In genomic region chr13:67134322-67135129, GRCh38 we compare ENCODE assay signal across 10 cellular contexts.
DNase-seq lines count a peak whose midpoint lies in the region; ATAC-seq and TF ChIP-seq lines count a peak whose summit lies in the region.
"Had no signal": no experiment of that assay in that cellular context is flagged by ENCODE, and none has a peak within 500 bp of the region (broad histone marks: within the 10 kb centered on the region; RNA-seq: fewer than 3 reads in every experiment).

No MANE protein-coding gene starts in this region.

- peak; percentile 35 for ATAC-seq in HG02798 (IDR thresholded peaks at IDR 0.05; ENCODE audit: poor library complexity, unreplicated experiment)
- ATAC-seq in stimulated activated effector memory CD8-positive, alpha-beta T cell treated with anti-CD3 and anti-CD28 coated beads, Interleukin-12 subunit alpha, Interleukin-12 subunit beta, amount 100 ng/mL, for 72 hours: no peak

- H3K27me3 ChIP-seq in tibial artery (no peaks in the 10 kb centered on the region), colonic mucosa (no peaks in the 10 kb centered on the region)

- intact Hi-C loops in tibial artery (cut with DNase I; ENCODE audit: low total_unique reads): no loop called here
- intact Hi-C loops in colonic mucosa (cut with DNase I): no loop called here

- CTCF ChIA-PET in AG04449 (lab: Yijun Ruan, JAX): no interaction called here

- H3K9me3 ChIP-seq in tibial artery (no peaks in the 10 kb centered on the region), colonic mucosa (no peaks in the 10 kb centered on the region)

- in situ Hi-C loops in astrocyte of the cerebellum (cut with HindIII; ENCODE audit: low sequenced_read_pairs) (no loop called here), KBM-7 (cut with MboI; ENCODE audit: low pct_unique_long_range_greater_than_20kb, low sequenced_read_pairs) (no loop called here)

- H3K9me3 Mint-ChIP-seq in stimulated activated effector memory CD8-positive, alpha-beta T cell treated with anti-CD3 and anti-CD28 coated beads, Interleukin-12 subunit alpha, Interleukin-12 subunit beta, amount 100 ng/mL, for 72 hours: peaks cover 5% of the 10 kb centered on the region
- H3K9me3 Mint-ChIP-seq: memory B cell had no signal

- no peaks in the 10 kb centered on the region for H3K36me3 Mint-ChIP-seq in stimulated activated effector memory CD8-positive, alpha-beta T cell treated with anti-CD3 and anti-CD28 coated beads, Interleukin-12 subunit alpha, Interleukin-12 subunit beta, amount 100 ng/mL, for 72 hours
- H3K36me3 Mint-ChIP-seq: memory B cell had no signal

- peak overlapping the region; percentile 25 for H3K4me3 ChIP-seq in AG04449 (ENCODE audit: low read depth, low read length)
- H3K4me3 ChIP-seq in astrocyte of the cerebellum (ENCODE audit: low read depth, low read length): peak overlapping the region; percentile 15
- peak overlapping the region in 1 of 2 donors; percentile 17 for H3K4me3 ChIP-seq in tibial artery
- no peak overlapping the region for H3K4me3 ChIP-seq in colonic mucosa

- peaks cover 0 to 9% (median 0%) of the 10 kb centered on the region in 4 donors for H3K4me1 ChIP-seq in tibial artery
- no peaks in the 10 kb centered on the region for H3K4me1 ChIP-seq in colonic mucosa

- no peak overlapping the region for H3K27ac ChIP-seq in tibial artery
- no peak overlapping the region for H3K27ac ChIP-seq in colonic mucosa

- POLR2A ChIA-PET in AG04449 (lab: Yijun Ruan, JAX): no interaction called here

- H3K9ac ChIP-seq in colonic mucosa (ENCODE audit: low read depth in 2 of 2, low read length in 2 of 2): no peak overlapping the region

- no peak for TF ChIP-seq CTCF in AG04449 (IDR thresholded peaks at IDR 0.05; ENCODE audit: insufficient read depth, low read length, missing control alignments)
- no peak for TF ChIP-seq CTCF in astrocyte of the cerebellum (IDR thresholded peaks at IDR 0.05; ENCODE audit: low read depth, low read length, missing control alignments)
- TF ChIP-seq CTCF in tibial artery (IDR thresholded peaks at IDR 0.05): no peak
- no peak for TF ChIP-seq CTCF in colonic mucosa (IDR thresholded peaks at IDR 0.05)

- DNase-seq in AG04449 (ENCODE audit: low read depth, low spot score) (no peak), astrocyte of the cerebellum (ENCODE audit: low read depth) (no peak), lung microvascular endothelial cell (ENCODE audit: low read depth in 2 of 2) (peak; percentile 25 to 26), KBM-7 (no peak), tibial artery (no peak), colonic mucosa (no peak)
- no peak for DNase-seq in stimulated activated effector memory CD8-positive, alpha-beta T cell treated with anti-CD3 and anti-CD28 coated beads, Interleukin-12 subunit alpha, Interleukin-12 subunit beta, amount 100 ng/mL, for 72 hours (ENCODE audit: low spot score in 2 of 2)
- DNase-seq: cerebellar nuclear complex had no signal

- H3K4me3 Mint-ChIP-seq in stimulated activated effector memory CD8-positive, alpha-beta T cell treated with anti-CD3 and anti-CD28 coated beads, Interleukin-12 subunit alpha, Interleukin-12 subunit beta, amount 100 ng/mL, for 72 hours: no peak overlapping the region
- H3K4me3 Mint-ChIP-seq: memory B cell had no signal

- H3K27ac Mint-ChIP-seq in stimulated activated effector memory CD8-positive, alpha-beta T cell treated with anti-CD3 and anti-CD28 coated beads, Interleukin-12 subunit alpha, Interleukin-12 subunit beta, amount 100 ng/mL, for 72 hours: no peak overlapping the region
- H3K27ac Mint-ChIP-seq: memory B cell had no signal

- H3K4me1 Mint-ChIP-seq in stimulated activated effector memory CD8-positive, alpha-beta T cell treated with anti-CD3 and anti-CD28 coated beads, Interleukin-12 subunit alpha, Interleukin-12 subunit beta, amount 100 ng/mL, for 72 hours: no peaks in the 10 kb centered on the region

- H3K36me3 ChIP-seq in tibial artery: no peaks in the 10 kb centered on the region
- H3K36me3 ChIP-seq in colonic mucosa: no peaks in the 10 kb centered on the region

Comparison
In these comparisons a context has a peak if more than half of its experiments do, and no peak if none do; other contexts are left out.
1. DNase-seq: peak in lung microvascular endothelial cell (2 of 2); none in AG04449 (single experiment), astrocyte of the cerebellum (single experiment), KBM-7 (single experiment), stimulated activated effector memory CD8-positive, alpha-beta T cell treated with anti-CD3 and anti-CD28 coated beads, Interleukin-12 subunit alpha, Interleukin-12 subunit beta, amount 100 ng/mL, for 72 hours (0 of 2), tibial artery (0 of 2) and colonic mucosa (single experiment).